Comparison of ENCODE assay signal across 20 cellular contexts in genomic region chr11:94036096-94036495, GRCh38. TPM values are rescaled to one million over a fixed set of nuclear protein-coding genes. Genes with fewer than 3 reads are reported as not detected.
"Had no signal": no experiment of that assay in that cellular context is flagged by ENCODE, and none has a peak within 500 bp of the region (broad histone marks: within the 10 kb centered on the region; RNA-seq: fewer than 3 reads in every experiment).

No MANE protein-coding gene starts in this region.

- H3K27ac ChIP-seq: body of pancreas, skin epidermis, transverse colon had no signal

- H3K27me3 ChIP-seq: body of pancreas, transverse colon had no signal

- DNase-seq: activated CD4-positive, alpha-beta memory T cell treated with anti-CD3 and anti-CD28 coated beads, Interleukin-2, amount 10 ng/mL, durations not matched to agents 7 days and 5 days; activated CD4-positive, alpha-beta T cell treated with anti-CD3 and anti-CD28 coated beads for 36 hours; activated CD8-positive, alpha-beta memory T cell treated with anti-CD3 and anti-CD28 coated beads, Interleukin-2, amount 10 ng/mL, durations not matched to agents 7 days and 5 days; activated naive CD4-positive, alpha-beta T cell treated with Interleukin-2 at 50 U/mL for 16 hours; activated naive CD8-positive, alpha-beta T cell treated with anti-CD3 and anti-CD28 coated beads, Interleukin-2, amount 10 ng/mL, durations not matched to agents 7 days and 5 days; amygdala; body of pancreas; caudate nucleus; midbrain; occipital lobe; stimulated activated naive CD8-positive, alpha-beta T cell treated with anti-CD3 and anti-CD28 coated beads, Interleukin-15, Interleukin-2, amounts not matched to agents 100 U/mL and 50 U/mL, for 24 hours; substantia nigra; T-helper 17 cell; transverse colon had no signal

- ATAC-seq: activated CD4-positive, alpha-beta T cell treated with anti-CD3 and anti-CD28 coated beads for 36 hours; activated CD8-positive, alpha-beta memory T cell treated with anti-CD3 and anti-CD28 coated beads, Interleukin-2, amount 10 ng/mL, durations not matched to agents 7 days and 5 days; body of pancreas; left lobe of liver; stimulated activated naive CD8-positive, alpha-beta T cell treated with anti-CD3 and anti-CD28 coated beads, Interleukin-15, Interleukin-2, amounts not matched to agents 100 U/mL and 50 U/mL, for 24 hours; T-helper 17 cell had no signal

- H3K4me1 ChIP-seq: body of pancreas, transverse colon had no signal

RNA-seq across cellular contexts. Expression of gene HEPHL1, which starts 14.9 kb away (rescaled TPM):
- total RNA-seq: activated CD4-positive, alpha-beta memory T cell treated with anti-CD3 and anti-CD28 coated beads, Interleukin-2, amount 10 ng/mL, durations not matched to agents 7 days and 5 days; activated CD4-positive, alpha-beta T cell treated with anti-CD3 and anti-CD28 coated beads for 36 hours; activated CD8-positive, alpha-beta memory T cell treated with anti-CD3 and anti-CD28 coated beads, Interleukin-2, amount 10 ng/mL, durations not matched to agents 7 days and 5 days; activated naive CD8-positive, alpha-beta T cell treated with anti-CD3 and anti-CD28 coated beads, Interleukin-2, amount 10 ng/mL, durations not matched to agents 7 days and 5 days; body of pancreas; dermis microvascular lymphatic vessel endothelial cell; frontal cortex; left lobe of liver; lung microvascular endothelial cell; occipital lobe; posterior vena cava; T-helper 17 cell; transverse colon had no signal
